ENCODE assay signal across 25 cellular contexts in genomic region chr6:155399062-155399746, GRCh38. TPM values are rescaled to one million over a fixed set of nuclear protein-coding genes. Genes with fewer than 3 reads are reported as not detected.
A peak's percentile ranks its signal among the peaks of the same experiment; 100 is the strongest.
DNase-seq lines count a peak whose midpoint lies in the region; ATAC-seq, FAIRE-seq and TF ChIP-seq lines count a peak whose summit lies in the region.
"Had no signal": no experiment of that assay in that cellular context is flagged by ENCODE, and none has a peak within 500 bp of the region (broad histone marks: within the 10 kb centered on the region; RNA-seq: fewer than 3 reads in every experiment).

No MANE protein-coding gene starts in this region.

- CTCF ChIA-PET in K562 (lab: Yijun Ruan, JAX; ENCODE audit: low intra/inter-chr PET ratio) = no interaction called here

- no peak for TF ChIP-seq RAD21 in K562 (CRISPR knock-in tag; conservative IDR thresholded peaks at IDR 0.05 in 1 of 2, IDR thresholded peaks at IDR 0.05 in 1 of 2)

- POLR2A ChIA-PET in K562 (lab: Yijun Ruan, JAX) = interaction anchor here (0.6 kb wide), 1 partner anchor 1417 kb away, joined by 3 read pairs; no protein-coding TSS in a partner anchor

- peak; percentile 47; the same call in 2 of the 3 replicates for ATAC-seq in K562

- no peaks in the 10 kb centered on the region for H3K27me3 ChIP-seq in K562 (ENCODE audit: control insufficient read depth in 2 of 2, insufficient read depth in 2 of 2, low read length in 2 of 2)

- no peak for FAIRE-seq in K562 (lab: Jason Lieb, UNC)
- FAIRE-seq: HTR-8/SVneo, RCC 7860 had no signal

- H3K4me3 ChIP-seq in K562 = no peak overlapping the region
- H3K4me3 ChIP-seq: SK-N-MC had no signal

- H4K20me1 ChIP-seq in K562 (replicated peaks; ENCODE audit: control insufficient read depth, insufficient read depth, low read length) = no peaks in the 10 kb centered on the region

- BruUV-seq in K562 (replicated peaks; lab: Mats Ljungman, UMichigan) = no TSS peak

- H3K79me2 ChIP-seq in K562 (ENCODE audit: control insufficient read depth, insufficient read depth, low read length) = no peaks in the 10 kb centered on the region

- no peaks in the 10 kb centered on the region for H3K36me3 ChIP-seq in K562 (ENCODE audit: control insufficient read depth, insufficient read depth, low read length)

- DNase-seq in SKM-1 treated with dmso at 0.1 percent for 144 hours (lab: John Stamatoyannopoulos, UW; ENCODE audit: unreplicated experiment) = peak; percentile 31
- DNase-seq in SKM-1 (lab: John Stamatoyannopoulos, UW; ENCODE audit: unreplicated experiment) = no peak
- DNase-seq in NOMO-1 (lab: John Stamatoyannopoulos, UW; ENCODE audit: unreplicated experiment in 2 of 2) = peak; percentile 44 to 73
- no peak for DNase-seq in K562 (ENCODE audit: extremely low read depth in 1 of 4, low spot score in 3 of 4)
- no peak for DNase-seq in activated CD4-positive, CD25-positive, alpha-beta regulatory T cell treated with anti-CD3 and anti-CD28 coated beads, Interleukin-2, amount 50 U/mL, for 72 hours
- DNase-seq in GM19240 (ENCODE audit: insufficient read length, low spot score) = no peak
- DNase-seq in OCI-M2 (lab: John Stamatoyannopoulos, UW; ENCODE audit: unreplicated experiment) = no peak
- DNase-seq in DMS53 treated with DMSO at 0.1 percent for 48 hours (lab: John Stamatoyannopoulos, UW; ENCODE audit: unreplicated experiment) = no peak
- DNase-seq: 8988T; CD4-positive, alpha-beta memory T cell; DMS79; H9; NCI-H1930; NCI-H2171 treated with DMSO at 0.1 percent for 48 hours; NCI-H748 treated with DMSO at 0.1 percent for 48 hours; Right ventricle myocardium superior had no signal

- TF ChIP-seq EP300 in K562 (IDR thresholded peaks at IDR 0.05; ENCODE audit: low read length) = no peak

- no peaks in the 10 kb centered on the region for H3K4me1 ChIP-seq in K562 (replicated peaks in 1 of 2; ENCODE audit: control insufficient read depth in 2 of 2, insufficient read depth in 2 of 2, low read length in 2 of 2)

- WGBS in K562 (ENCODE audit: insufficient coverage, low coverage, missing lambda C conversion rate) = 2% methylated on average over 5 of the region's 5 CpGs

- no peak overlapping the region for H3K4me2 ChIP-seq in K562 (ENCODE audit: insufficient read depth, low read length)
- H3K4me2 ChIP-seq: KMS-11 had no signal

- no peaks in the 10 kb centered on the region for H3K9me1 ChIP-seq in K562 (ENCODE audit: control insufficient read depth, insufficient read depth, low read length)

- in situ Hi-C loops in K562 (cut with MboI) = no loop called here

- H3K9ac ChIP-seq in K562 (ENCODE audit: insufficient read depth in 1 of 2, low read depth in 2 of 2, low read length in 2 of 2) = no peak overlapping the region
- H3K9ac ChIP-seq: KMS-11 had no signal

- H3K27ac ChIP-seq in K562 (ENCODE audit: extremely low read depth, low read depth, low read length) = no peak overlapping the region
- H3K27ac ChIP-seq: HL-60, KMS-11, SK-N-MC had no signal

- no peak overlapping the region for H2AFZ ChIP-seq in K562 (ENCODE audit: low read depth, low read length)

- H3K9me3 ChIP-seq in K562 (replicated peaks; ENCODE audit: control insufficient read depth, insufficient read depth, low read depth, low read length) = no peaks in the 10 kb centered on the region

- no peak for TF ChIP-seq CTCF in K562 (IDR thresholded peaks at IDR 0.05 in 2 of 3, conservative IDR thresholded peaks at IDR 0.05 in 1 of 3; ENCODE audit: insufficient read depth in 2 of 3, low read depth in 1 of 3, low read length in 3 of 3)

- TF ChIP-seq POLR2A in K562 (conservative IDR thresholded peaks at IDR 0.05) = no peak

- intact Hi-C loops in K562 (cut with micrococcal nuclease) = no loop called here

TF ChIP-seq in K562, 482 proteins besides CTCF, POLR2A, EP300 and RAD21 (continues in another document):
- TF ChIP-seq, protein P1, sequence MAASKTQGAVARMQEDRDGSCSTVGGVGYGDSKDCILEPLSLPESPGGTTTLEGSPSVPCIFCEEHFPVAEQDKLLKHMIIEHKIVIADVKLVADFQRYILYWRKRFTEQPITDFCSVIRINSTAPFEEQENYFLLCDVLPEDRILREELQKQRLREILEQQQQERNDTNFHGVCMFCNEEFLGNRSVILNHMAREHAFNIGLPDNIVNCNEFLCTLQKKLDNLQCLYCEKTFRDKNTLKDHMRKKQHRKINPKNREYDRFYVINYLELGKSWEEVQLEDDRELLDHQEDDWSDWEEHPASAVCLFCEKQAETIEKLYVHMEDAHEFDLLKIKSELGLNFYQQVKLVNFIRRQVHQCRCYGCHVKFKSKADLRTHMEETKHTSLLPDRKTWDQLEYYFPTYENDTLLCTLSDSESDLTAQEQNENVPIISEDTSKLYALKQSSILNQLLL (CRISPR knock-in tag; IDR thresholded peaks at IDR 0.05; ENCODE audit: borderline replicate concordance) = no peak
- TF ChIP-seq PCBP1 (IDR thresholded peaks at IDR 0.05; ENCODE audit: low read depth, low read length, poor library complexity, severe bottlenecking) (no peak), ZNF24 (IDR thresholded peaks at IDR 0.05) (no peak), PHF8 (IDR thresholded peaks at IDR 0.05; ENCODE audit: borderline replicate concordance, low read length) (no peak), BCL6 (CRISPR knock-in tag; IDR thresholded peaks at IDR 0.05) (no peak)
- TF ChIP-seq, protein P2, sequence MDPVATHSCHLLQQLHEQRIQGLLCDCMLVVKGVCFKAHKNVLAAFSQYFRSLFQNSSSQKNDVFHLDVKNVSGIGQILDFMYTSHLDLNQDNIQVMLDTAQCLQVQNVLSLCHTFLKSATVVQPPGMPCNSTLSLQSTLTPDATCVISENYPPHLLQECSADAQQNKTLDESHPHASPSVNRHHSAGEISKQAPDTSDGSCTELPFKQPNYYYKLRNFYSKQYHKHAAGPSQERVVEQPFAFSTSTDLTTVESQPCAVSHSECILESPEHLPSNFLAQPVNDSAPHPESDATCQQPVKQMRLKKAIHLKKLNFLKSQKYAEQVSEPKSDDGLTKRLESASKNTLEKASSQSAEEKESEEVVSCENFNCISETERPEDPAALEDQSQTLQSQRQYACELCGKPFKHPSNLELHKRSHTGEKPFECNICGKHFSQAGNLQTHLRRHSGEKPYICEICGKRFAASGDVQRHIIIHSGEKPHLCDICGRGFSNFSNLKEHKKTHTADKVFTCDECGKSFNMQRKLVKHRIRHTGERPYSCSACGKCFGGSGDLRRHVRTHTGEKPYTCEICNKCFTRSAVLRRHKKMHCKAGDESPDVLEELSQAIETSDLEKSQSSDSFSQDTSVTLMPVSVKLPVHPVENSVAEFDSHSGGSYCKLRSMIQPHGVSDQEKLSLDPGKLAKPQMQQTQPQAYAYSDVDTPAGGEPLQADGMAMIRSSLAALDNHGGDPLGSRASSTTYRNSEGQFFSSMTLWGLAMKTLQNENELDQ (CRISPR knock-in tag; IDR thresholded peaks at IDR 0.05; ENCODE audit: borderline replicate concordance) = no peak
- TF ChIP-seq, protein P3, sequence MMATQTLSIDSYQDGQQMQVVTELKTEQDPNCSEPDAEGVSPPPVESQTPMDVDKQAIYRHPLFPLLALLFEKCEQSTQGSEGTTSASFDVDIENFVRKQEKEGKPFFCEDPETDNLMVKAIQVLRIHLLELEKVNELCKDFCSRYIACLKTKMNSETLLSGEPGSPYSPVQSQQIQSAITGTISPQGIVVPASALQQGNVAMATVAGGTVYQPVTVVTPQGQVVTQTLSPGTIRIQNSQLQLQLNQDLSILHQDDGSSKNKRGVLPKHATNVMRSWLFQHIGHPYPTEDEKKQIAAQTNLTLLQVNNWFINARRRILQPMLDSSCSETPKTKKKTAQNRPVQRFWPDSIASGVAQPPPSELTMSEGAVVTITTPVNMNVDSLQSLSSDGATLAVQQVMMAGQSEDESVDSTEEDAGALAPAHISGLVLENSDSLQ (IDR thresholded peaks at IDR 0.05) = no peak

RNA-seq across cellular contexts. Expression of gene NOX3, which starts 56.4 kb away (rescaled TPM):
- total RNA-seq in K562 (2011; cell fraction: chromatin; rRNA removed; ENCODE audit: low replicate concordance) = not detected in 2 replicates
- not detected in 2 replicates for total RNA-seq in K562 (2011; cell fraction: nucleolus; rRNA removed)
- total RNA-seq in K562 (2011; cell fraction: nucleoplasm; rRNA removed) = not detected in 2 replicates
- not detected in 2 replicates for total RNA-seq in K562 (2014; rRNA removed)
- total RNA-seq in K562 (2014; rRNA removed; fragmentation: Illumina TruSeq; extraction: Trizol) = not detected in 2 replicates
- not detected in 2 replicates for total RNA-seq in K562 (2015; rRNA removed; fragmentation: Illumina TruSeq; extraction: Trizol)
- total RNA-seq in K562 (2021) = not detected in 2 replicates
- not detected in 2 replicates for polyA plus RNA-seq in K562 (2011; rRNA removed)
- not detected in 2 replicates for polyA plus RNA-seq in K562 (2011; cell fraction: cytosol; rRNA removed)
- polyA plus RNA-seq in K562 (2011; cell fraction: nucleus; rRNA removed) = not detected in 2 replicates
- not detected in 2 replicates for polyA plus RNA-seq in K562 (2012)
- not detected in 2 replicates for polyA plus RNA-seq in K562 (2014; fragmentation: Illumina TruSeq; extraction: Trizol)
- not detected for polyA plus RNA-seq in K562 (2014; fragmentation: Nextera tagmentation; extraction: Ambion mirVana)
- not detected in 2 replicates for polyA plus RNA-seq in K562 (2014; rRNA removed)
- not detected in 2 replicates for polyA minus RNA-seq in K562 (2011; rRNA and poly(A)+ RNA removed)
- polyA minus RNA-seq in K562 (2011; cell fraction: cytosol; rRNA and poly(A)+ RNA removed) = not detected in 2 replicates
- polyA minus RNA-seq in K562 (2011; cell fraction: nucleus; rRNA and poly(A)+ RNA removed) = not detected in 2 replicates
- total RNA-seq: CD4-positive, alpha-beta memory T cell; H9; MCF 10A; NCI-H460; Right ventricle myocardium superior; T-helper 1 cell treated with Interleukin-12 subunit alpha and Interleukin-12 subunit beta and Interleukin-4 antibody, amounts not matched to agents 30 ng/mL and 1 ng/mL, for 36 hours had no signal
- polyA plus RNA-seq: BJ; CD4-positive, alpha-beta memory T cell had no signal

Comparison
In these comparisons a context has a peak if more than half of its experiments do, and no peak if none do; other contexts are left out.
1. DNase-seq: peak in SKM-1 treated with dmso at 0.1 percent for 144 hours (single experiment) and NOMO-1 (2 of 2); none in SKM-1 (single experiment), K562 (0 of 4), activated CD4-positive, CD25-positive, alpha-beta regulatory T cell treated with anti-CD3 and anti-CD28 coated beads, Interleukin-2, amount 50 U/mL, for 72 hours (single experiment), GM19240 (single experiment), OCI-M2 (single experiment) and DMS53 treated with DMSO at 0.1 percent for 48 hours (single experiment).